In the genomic region with DNA sequence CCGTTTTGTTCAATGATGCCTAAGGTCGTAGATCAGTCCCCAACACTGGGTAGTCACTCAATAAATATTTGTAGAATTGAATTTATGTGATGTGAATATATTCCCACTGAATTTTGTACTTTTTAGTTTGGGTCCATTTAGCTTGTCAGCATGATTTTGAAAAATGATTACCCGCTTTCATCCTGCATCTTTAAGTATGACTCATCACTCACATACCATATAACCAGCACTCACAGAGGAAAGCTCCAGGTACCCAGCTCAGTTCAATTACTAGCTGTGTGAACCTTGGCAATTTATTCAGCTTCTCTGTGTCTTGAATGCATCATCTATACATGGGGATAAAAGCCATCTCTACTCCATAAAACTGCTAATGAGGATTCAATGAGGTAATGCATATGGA, we compare ENCODE assay signal across 24 cellular contexts. TPM values are rescaled to one million over a fixed set of nuclear protein-coding genes. Genes with fewer than 3 reads are reported as not detected.
DNase-seq lines count a peak whose midpoint lies in the region; ATAC-seq and TF ChIP-seq lines count a peak whose summit lies in the region.
"Had no signal": no experiment of that assay in that cellular context is flagged by ENCODE, and none has a peak within 500 bp of the region (broad histone marks: within the 10 kb centered on the region; RNA-seq: fewer than 3 reads in every experiment).

No MANE protein-coding gene starts in this region.

- H4K20me1 ChIP-seq in IMR-90 (ENCODE audit: insufficient read depth, low read length), result no peaks in the 10 kb centered on the region
- no peaks in the 10 kb centered on the region for H4K20me1 ChIP-seq in hepatocyte (ENCODE audit: insufficient read depth, poor library complexity, severe bottlenecking)

- dilution Hi-C loops in IMR-90 (cut with HindIII; ENCODE audit: low sequenced_read_pairs, unreplicated experiment), result no loop called here

- H2BK20ac ChIP-seq in IMR-90 (ENCODE audit: low read depth, low read length), result no peak overlapping the region

- H3K56ac ChIP-seq in IMR-90 (ENCODE audit: extremely low read depth, insufficient read depth, low read length), result no peak overlapping the region

- peak; percentile 13 for DNase-seq in EL
- DNase-seq in IMR-90, result no peak
- peak; percentile 1 for DNase-seq in amniotic epithelial cell (ENCODE audit: low read depth)
- DNase-seq in kidney tubule cell (ENCODE audit: low spot score), result peak; percentile 27
- no peak for DNase-seq in activated CD4-positive, alpha-beta T cell treated with anti-CD3 and anti-CD28 coated beads, Interleukin-2, amount 10 ng/mL, durations not matched to agents 7 days and 5 days
- no peak for DNase-seq in hepatocyte (ENCODE audit: low spot score)
- DNase-seq in HK-2 (ENCODE audit: unreplicated experiment), result no peak
- DNase-seq in CD4-positive, alpha-beta T cell, result no peak
- DNase-seq: activated CD4-positive, alpha-beta memory T cell treated with anti-CD3 and anti-CD28 coated beads for 36 hours; activated CD8-positive, alpha-beta memory T cell treated with anti-CD3 and anti-CD28 coated beads, Interleukin-2, amount 50 U/mL, for 48 hours; activated naive CD4-positive, alpha-beta T cell treated with anti-CD3 and anti-CD28 coated beads, Interleukin-2, amount 50 U/mL, for 16 hours; esophagus squamous epithelium; natural killer cell; NCI-H146; NCI-H524; NK-92 treated with Interleukin-12 subunit alpha and Interleukin-12 subunit beta, amount 100 ng/mL, for 24 hours; T-helper 1 cell had no signal

- H3K4me2 ChIP-seq in IMR-90 (ENCODE audit: low read depth, low read length) (no peak overlapping the region), hepatocyte (no peak overlapping the region)
- H3K4me2 ChIP-seq: KMS-11, PC-9 had no signal

- H3K4me1 ChIP-seq in IMR-90 (ENCODE audit: control insufficient read depth, insufficient read depth, low read length), result no peaks in the 10 kb centered on the region
- no peaks in the 10 kb centered on the region for H3K4me1 ChIP-seq in hepatocyte (ENCODE audit: insufficient read depth)

- no peak overlapping the region for H3K14ac ChIP-seq in IMR-90 (replicated peaks; ENCODE audit: low read depth, low read length)

- H3K9me2 ChIP-seq in hepatocyte (replicated peaks; ENCODE audit: insufficient read depth), result no peaks in the 10 kb centered on the region

- no peak overlapping the region for H4K5ac ChIP-seq in IMR-90 (ENCODE audit: low read depth, low read length)

- H3K4me3 Mint-ChIP-seq in activated CD4-positive, alpha-beta T cell treated with anti-CD3 and anti-CD28 coated beads, Interleukin-2, amount 10 ng/mL, durations not matched to agents 7 days and 5 days, result no peak overlapping the region
- H3K4me3 Mint-ChIP-seq in CD4-positive, alpha-beta T cell, result no peak overlapping the region
- H3K4me3 Mint-ChIP-seq: activated CD4-positive, alpha-beta memory T cell treated with anti-CD3 and anti-CD28 coated beads for 36 hours; CD14-positive monocyte; natural killer cell; stimulated activated naive CD8-positive, alpha-beta T cell treated with anti-CD3 and anti-CD28 coated beads, Interleukin-15, Interleukin-2, amounts not matched to agents 100 ng/mL and 50 ng/mL, for 24 hours had no signal

- no peak overlapping the region for H3K27ac ChIP-seq in IMR-90 (ENCODE audit: insufficient read depth, low read length)
- H3K27ac ChIP-seq in hepatocyte, result no peak overlapping the region
- H3K27ac ChIP-seq in CD4-positive, alpha-beta T cell (ENCODE audit: low read depth, low read length), result no peak overlapping the region
- H3K27ac ChIP-seq: esophagus squamous epithelium, KMS-11, PC-9, skin epidermis, thoracic aorta, vagina had no signal

- H2AK9ac ChIP-seq in IMR-90 (replicated peaks; ENCODE audit: low read depth, low read length, poor library complexity), result no peak overlapping the region

- H3K27me3 ChIP-seq in IMR-90 (ENCODE audit: control insufficient read depth, insufficient read depth, low read length) (no peaks in the 10 kb centered on the region), hepatocyte (peaks cover 2% of the 10 kb centered on the region)
- H3K27me3 ChIP-seq in CD4-positive, alpha-beta T cell (ENCODE audit: control insufficient read depth, insufficient read depth, low read length), result peaks cover 18% of the 10 kb centered on the region
- H3K27me3 ChIP-seq: esophagus squamous epithelium, vagina had no signal

- no TSS peak for BruUV-seq in IMR-90 (replicated peaks; lab: Mats Ljungman, UMichigan)

- no peak for TF ChIP-seq POLR2A in IMR-90 (IDR thresholded peaks at IDR 0.05; ENCODE audit: low read depth, low read length)

- H3K36me3 ChIP-seq in IMR-90 (ENCODE audit: control insufficient read depth, insufficient read depth, low read length) (no peaks in the 10 kb centered on the region), hepatocyte (replicated peaks; ENCODE audit: insufficient read depth, low read depth) (no peaks in the 10 kb centered on the region)
- H3K36me3 ChIP-seq: esophagus squamous epithelium, thoracic aorta, vagina had no signal

- H4K91ac ChIP-seq in IMR-90 (ENCODE audit: insufficient read depth, low read depth, low read length), result no peak overlapping the region

- in situ Hi-C loops in IMR-90 (cut with MboI; ENCODE audit: low sequenced_read_pairs), result no loop called here

- H3K18ac ChIP-seq in IMR-90 (ENCODE audit: low read depth, low read length), result no peak overlapping the region

- 0 out of 2 replicates have a peak, but pooled peaks cover 2% of the 10 kb centered on the region for H3K9me1 ChIP-seq in IMR-90 (ENCODE audit: insufficient read depth, low read length)

- H3K9me3 Mint-ChIP-seq in activated CD4-positive, alpha-beta T cell treated with anti-CD3 and anti-CD28 coated beads, Interleukin-2, amount 10 ng/mL, durations not matched to agents 7 days and 5 days, result peaks cover 7% of the 10 kb centered on the region
- H3K9me3 Mint-ChIP-seq in CD4-positive, alpha-beta T cell, result peaks cover 6% of the 10 kb centered on the region

- TF ChIP-seq RAD21 in IMR-90 (IDR thresholded peaks at IDR 0.05; ENCODE audit: low read length), result no peak

- no peak overlapping the region for H3K9ac ChIP-seq in IMR-90 (ENCODE audit: low read depth, low read length)
- H3K9ac ChIP-seq: KMS-11 had no signal

- H3K4me3 ChIP-seq in IMR-90 (ENCODE audit: insufficient read depth, low read depth, low read length) (no peak overlapping the region), hepatocyte (no peak overlapping the region)
- H3K4me3 ChIP-seq: esophagus squamous epithelium, PC-9, skin epidermis, thoracic aorta, vagina had no signal

- no peak for ATAC-seq in IMR-90 (ENCODE audit: low read depth)
- no peak for ATAC-seq in CD4-positive, alpha-beta T cell (ENCODE audit: poor library complexity)
- ATAC-seq: natural killer cell had no signal

- H2BK15ac ChIP-seq in IMR-90 (ENCODE audit: low read depth, low read length), result no peak overlapping the region

- no peak overlapping the region for H3K23ac ChIP-seq in IMR-90 (ENCODE audit: low read depth, low read length)

- H3K79me1 ChIP-seq in IMR-90 (ENCODE audit: low read depth in 1 of 2, low read length in 2 of 2), result no peaks in the 10 kb centered on the region

- H4K8ac ChIP-seq in IMR-90 (ENCODE audit: low read depth in 2 of 2, low read length in 2 of 2), result no peak overlapping the region

- peaks cover 7% of the 10 kb centered on the region for H3K4me1 Mint-ChIP-seq in activated CD4-positive, alpha-beta T cell treated with anti-CD3 and anti-CD28 coated beads, Interleukin-2, amount 10 ng/mL, durations not matched to agents 7 days and 5 days
- H3K4me1 Mint-ChIP-seq in CD4-positive, alpha-beta T cell (ENCODE audit: low read depth), result peaks cover 11% of the 10 kb centered on the region

- peaks cover 22% of the 10 kb centered on the region for H3K27me3 Mint-ChIP-seq in activated CD4-positive, alpha-beta T cell treated with anti-CD3 and anti-CD28 coated beads, Interleukin-2, amount 10 ng/mL, durations not matched to agents 7 days and 5 days
- peaks cover 59% of the 10 kb centered on the region for H3K27me3 Mint-ChIP-seq in CD4-positive, alpha-beta T cell

- H2AFZ ChIP-seq in IMR-90 (replicated peaks; ENCODE audit: low read length, poor library complexity) (no peak overlapping the region), hepatocyte (no peak overlapping the region)
- H2AFZ ChIP-seq: PC-9 had no signal

- WGBS in IMR-90 (ENCODE audit: extremely low coverage in 2 of 2, insufficient read length in 1 of 2), 2 experiments, result no CpG with 5 or more reads among the region's 3 CpGs
- 75% methylated on average over 3 of the region's 3 CpGs for WGBS in hepatocyte (ENCODE audit: low lambda C conversion rate, missing lambda C conversion rate)

- no peak overlapping the region for H2BK5ac ChIP-seq in IMR-90 (ENCODE audit: low read depth, low read length, poor library complexity, severe bottlenecking)

- H3K9me3 ChIP-seq in IMR-90 (ENCODE audit: control insufficient read depth, insufficient read depth, low read length) (no peaks in the 10 kb centered on the region), hepatocyte (ENCODE audit: low read depth) (no peaks in the 10 kb centered on the region)
- H3K9me3 ChIP-seq in CD4-positive, alpha-beta T cell (ENCODE audit: control insufficient read depth, low read length), result no peaks in the 10 kb centered on the region
- H3K9me3 ChIP-seq: esophagus squamous epithelium, thoracic aorta, vagina had no signal

- H3K36me3 Mint-ChIP-seq in activated CD4-positive, alpha-beta T cell treated with anti-CD3 and anti-CD28 coated beads, Interleukin-2, amount 10 ng/mL, durations not matched to agents 7 days and 5 days (ENCODE audit: low read depth), result no peaks in the 10 kb centered on the region
- H3K36me3 Mint-ChIP-seq in CD4-positive, alpha-beta T cell (ENCODE audit: low read depth), result no peaks in the 10 kb centered on the region
- H3K36me3 Mint-ChIP-seq: activated CD4-positive, alpha-beta memory T cell treated with anti-CD3 and anti-CD28 coated beads for 36 hours; CD14-positive monocyte; natural killer cell had no signal

- POLR2A ChIA-PET in IMR-90 (lab: Charles Lee; ENCODE audit: unreplicated experiment), result no interaction called here
- POLR2A ChIA-PET in activated CD4-positive, alpha-beta T cell treated with anti-CD3 and anti-CD28 coated beads, Interleukin-2, amount 10 ng/mL, durations not matched to agents 7 days and 5 days (lab: Charles Lee), result no interaction called here
- POLR2A ChIA-PET in CD4-positive, alpha-beta T cell (lab: Charles Lee), result no interaction called here

- no peak for TF ChIP-seq CTCF in IMR-90 (conservative IDR thresholded peaks at IDR 0.05; ENCODE audit: low read depth, low read length)
- no peak for TF ChIP-seq CTCF in hepatocyte (IDR thresholded peaks at IDR 0.05; ENCODE audit: poor library complexity)
- no peak for TF ChIP-seq CTCF in CD4-positive, alpha-beta T cell (IDR thresholded peaks at IDR 0.05)

- H3K79me2 ChIP-seq in hepatocyte, result no peaks in the 10 kb centered on the region

- no peak overlapping the region for H2BK120ac ChIP-seq in IMR-90 (ENCODE audit: low read depth, low read length)

- CTCF ChIA-PET in IMR-90 (lab: Yijun Ruan, JAX), result interaction anchor here (1.1 kb wide), 1 partner anchor 11 kb away, joined by 3 read pairs; no protein-coding TSS in a partner anchor
- CTCF ChIA-PET in activated CD4-positive, alpha-beta T cell treated with anti-CD3 and anti-CD28 coated beads, Interleukin-2, amount 10 ng/mL, durations not matched to agents 7 days and 5 days (lab: Charles Lee), result no interaction called here
- CTCF ChIA-PET in CD4-positive, alpha-beta T cell (lab: Charles Lee), result interaction anchor here (1.2 kb wide), 1 partner anchor 30 kb away, joined by 4 read pairs; no protein-coding TSS in a partner anchor

- no peak overlapping the region for H3K4ac ChIP-seq in IMR-90 (ENCODE audit: low read depth, low read length)

- intact Hi-C loops in IMR-90 (cut with micrococcal nuclease), result no loop called here
- intact Hi-C loops in CD4-positive, alpha-beta T cell (cut with DNase I, micrococcal nuclease), result no loop called here

- no peak overlapping the region for H3K27ac Mint-ChIP-seq in activated CD4-positive, alpha-beta T cell treated with anti-CD3 and anti-CD28 coated beads, Interleukin-2, amount 10 ng/mL, durations not matched to agents 7 days and 5 days
- no peak overlapping the region for H3K27ac Mint-ChIP-seq in CD4-positive, alpha-beta T cell
- H3K27ac Mint-ChIP-seq: activated CD4-positive, alpha-beta memory T cell treated with anti-CD3 and anti-CD28 coated beads for 36 hours; natural killer cell; stimulated activated naive CD8-positive, alpha-beta T cell treated with anti-CD3 and anti-CD28 coated beads, Interleukin-15, Interleukin-2, amounts not matched to agents 100 ng/mL and 50 ng/mL, for 24 hours had no signal

- H2AK5ac ChIP-seq in IMR-90 (ENCODE audit: low read depth, low read length), result no peak overlapping the region

RNA-seq across cellular contexts. Expression of a gene that starts 2.2 kb away (rescaled TPM):
- total RNA-seq in IMR-90 (2012; rRNA removed) (5.2 and 7.5 TPM in 2 replicates), hepatocyte (9.0 and 11.2 TPM in 2 replicates)
- polyA plus RNA-seq in IMR-90 (2012; rRNA removed) (3.8 and 4.7 TPM in 2 replicates), hepatocyte (5.8 and 10.9 TPM in 2 replicates)
- polyA plus RNA-seq in IMR-90 (2012; cell fraction: cytosol; rRNA removed), result 1.6 and 1.7 TPM in 2 replicates
- polyA plus RNA-seq in IMR-90 (2012; cell fraction: nucleus; rRNA removed; ENCODE audit: low replicate concordance), result 0.29 and 2.5 TPM in 2 replicates
- total RNA-seq in activated CD4-positive, alpha-beta T cell treated with anti-CD3 and anti-CD28 coated beads, Interleukin-2, amount 10 ng/mL, durations not matched to agents 7 days and 5 days, result under 1 TPM; 0.79 to 0.87 TPM
- 10 to 100 TPM; 13.7 to 14.7 TPM for total RNA-seq in CD4-positive, alpha-beta T cell

Comparison
In these comparisons a context has a peak if more than half of its experiments do, and no peak if none do; other contexts are left out.
1. DNase-seq: peak in EL (single experiment), amniotic epithelial cell (single experiment) and kidney tubule cell (single experiment); none in IMR-90 (single experiment), activated CD4-positive, alpha-beta T cell treated with anti-CD3 and anti-CD28 coated beads, Interleukin-2, amount 10 ng/mL, durations not matched to agents 7 days and 5 days (single experiment), hepatocyte (single experiment), HK-2 (single experiment) and CD4-positive, alpha-beta T cell (0 of 10).